Comparison of ENCODE assay signal across 8 cellular contexts in the genomic region with DNA sequence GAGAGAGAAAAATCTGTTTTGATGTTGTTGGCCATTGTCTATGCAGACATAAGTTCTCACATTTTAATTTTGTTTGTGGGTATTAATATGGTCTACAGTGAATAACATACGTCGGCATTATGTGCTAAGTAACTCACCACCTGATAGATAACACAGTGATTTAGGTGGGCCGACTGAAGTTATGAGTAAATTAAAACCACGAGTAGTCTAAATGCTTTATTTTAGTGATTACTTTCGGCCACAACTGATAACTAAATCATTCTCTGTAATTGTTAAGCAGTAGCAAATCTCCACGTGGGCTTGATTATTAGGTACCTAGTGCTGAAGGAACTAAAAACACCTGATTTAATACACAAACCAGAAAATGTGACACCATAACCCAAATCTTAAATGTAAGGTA. TPM values are rescaled to one million over a fixed set of nuclear protein-coding genes. Genes with fewer than 3 reads are reported as not detected.
DNase-seq lines count a peak whose midpoint lies in the region; ATAC-seq and TF ChIP-seq lines count a peak whose summit lies in the region.

No MANE protein-coding gene starts in this region.

- H3K4me3 Mint-ChIP-seq in naive thymus-derived CD8-positive, alpha-beta T cell: peak overlapping the region; percentile 89 to 95 (median 93)

- DNase-seq in AG10803 (ENCODE audit: low read depth): no peak
- DNase-seq in Jurkat, Clone E6-1 (ENCODE audit: low read depth, low spot score): no peak
- DNase-seq in cardiac fibroblast (ENCODE audit: low read depth in 2 of 2): no peak
- DNase-seq in naive thymus-derived CD8-positive, alpha-beta T cell: no peak
- DNase-seq in left lobe of liver (ENCODE audit: low spot score): no peak
- DNase-seq in activated CD4-positive, alpha-beta T cell treated with anti-CD3 and anti-CD28 coated beads for 4 hours: no peak

- no peaks in the 10 kb centered on the region for H3K27me3 Mint-ChIP-seq in naive thymus-derived CD8-positive, alpha-beta T cell

- no peak for ATAC-seq in naive thymus-derived CD8-positive, alpha-beta T cell
- ATAC-seq in left lobe of liver (no peak), GM21786 (IDR thresholded peaks at IDR 0.05; ENCODE audit: unreplicated experiment) (no peak), GM18511 (IDR thresholded peaks at IDR 0.05; ENCODE audit: unreplicated experiment) (no peak)

- TF ChIP-seq CTCF in AG10803 (conservative IDR thresholded peaks at IDR 0.05; ENCODE audit: low read length) (no peak), cardiac fibroblast (IDR thresholded peaks at IDR 0.05; ENCODE audit: low read depth, low read length) (no peak)

- H3K27ac Mint-ChIP-seq in naive thymus-derived CD8-positive, alpha-beta T cell: peak overlapping the region; percentile 77 to 98 (median 96)

- peaks cover 17 to 64% (median 46%) of the 10 kb centered on the region in 4 donors for H3K4me1 Mint-ChIP-seq in naive thymus-derived CD8-positive, alpha-beta T cell

- H3K36me3 Mint-ChIP-seq in naive thymus-derived CD8-positive, alpha-beta T cell: peaks cover 0 to 9% (median 0%) of the 10 kb centered on the region in 3 donors

- no peaks in the 10 kb centered on the region for H3K9me3 Mint-ChIP-seq in naive thymus-derived CD8-positive, alpha-beta T cell

- POLR2A ChIA-PET in naive thymus-derived CD8-positive, alpha-beta T cell (lab: Charles Lee): interaction anchor here (1.9 to 2.1 kb wide), 2 partner anchors 125 to 1159 kb away, joined by 6 to 7 read pairs; a partner anchor contains a TSS

- peak overlapping the region; percentile 85 for H3K4me3 ChIP-seq in AG10803 (ENCODE audit: low read length)
- H3K4me3 ChIP-seq in Jurkat, Clone E6-1 (ENCODE audit: low read length): peak overlapping the region; percentile 77
- peak overlapping the region; percentile 94 for H3K4me3 ChIP-seq in cardiac fibroblast (replicated peaks in 1 of 2; ENCODE audit: low read depth in 2 of 2, low read length in 2 of 2)

RNA-seq across cellular contexts. Expression of a gene that starts 1.2 kb away (rescaled TPM):
- 10.8 TPM for polyA plus RNA-seq in Jurkat, Clone E6-1 (2012; ENCODE audit: insufficient read depth, insufficient read length)
- 10 to 100 TPM; 33.6 to 33.8 TPM for total RNA-seq in naive thymus-derived CD8-positive, alpha-beta T cell
- polyA plus RNA-seq in naive thymus-derived CD8-positive, alpha-beta T cell: 1 to 10 TPM; 2.2 to 4.4 (median 2.9) TPM
- total RNA-seq in left lobe of liver: 8.5 TPM

RNA-seq across cellular contexts. Expression of a gene that starts 3.0 kb away (rescaled TPM):
- polyA plus RNA-seq in Jurkat, Clone E6-1 (2012; ENCODE audit: insufficient read depth, insufficient read length): 8.4 TPM
- 10 to 100 TPM in 1 of 2 experiments, 1 to 10 TPM in 1; 8.1 to 16.5 TPM for total RNA-seq in naive thymus-derived CD8-positive, alpha-beta T cell
- polyA plus RNA-seq in naive thymus-derived CD8-positive, alpha-beta T cell: 10 to 100 TPM in 1 of 3 donors, 1 to 10 TPM in 2; 3.8 to 10.3 (median 7.4) TPM
- 2.1 TPM for total RNA-seq in left lobe of liver
